In genomic region chr2:169260246-169260645, GRCh38 we compare ENCODE assay signal across 18 cellular contexts.
DNase-seq lines count a peak whose midpoint lies in the region; ATAC-seq and TF ChIP-seq lines count a peak whose summit lies in the region.
"Had no signal": no experiment of that assay in that cellular context is flagged by ENCODE, and none has a peak within 500 bp of the region (broad histone marks: within the 10 kb centered on the region; RNA-seq: fewer than 3 reads in every experiment).

No MANE protein-coding gene starts in this region.

- H3K9me3 ChIP-seq in upper lobe of right lung (no peaks in the 10 kb centered on the region), heart left ventricle (no peaks in the 10 kb centered on the region)

- no peak for TF ChIP-seq CTCF in upper lobe of right lung (IDR thresholded peaks at IDR 0.05)
- no peak for TF ChIP-seq CTCF in heart left ventricle (IDR thresholded peaks at IDR 0.05)

- H3K27me3 ChIP-seq in upper lobe of right lung: no peaks in the 10 kb centered on the region
- H3K27me3 ChIP-seq in heart left ventricle: peaks cover 0 to 9% (median 0%) of the 10 kb centered on the region in 9 donors
- H3K27me3 ChIP-seq: hepatocyte had no signal

- no peaks in the 10 kb centered on the region for H3K36me3 ChIP-seq in upper lobe of right lung
- no peaks in the 10 kb centered on the region for H3K36me3 ChIP-seq in heart left ventricle

- intact Hi-C loops in upper lobe of right lung (cut with DNase I): no loop called here
- intact Hi-C loops in heart left ventricle (cut with DNase I): no loop called here

- H3K27ac ChIP-seq in upper lobe of right lung (no peak overlapping the region), heart left ventricle (no peak overlapping the region)
- H3K27ac ChIP-seq: hepatocyte, parathyroid adenoma, skin epidermis had no signal

- H3K4me3 ChIP-seq in upper lobe of right lung (no peak overlapping the region), heart left ventricle (no peak overlapping the region)
- H3K4me3 ChIP-seq: hepatocyte, skin epidermis had no signal

- TF ChIP-seq POLR2A in heart left ventricle (IDR thresholded peaks at IDR 0.05): no peak

- WGBS in heart left ventricle, 4 donors: 67 to 83% (median 70%) methylated on average over 1 of the region's 1 CpG

- ATAC-seq in upper lobe of right lung (peak; percentile 52), HG03442 (IDR thresholded peaks at IDR 0.05; ENCODE audit: unreplicated experiment) (no peak), heart left ventricle (no peak)
- ATAC-seq: activated CD4-positive, CD25-positive, alpha-beta regulatory T cell treated with anti-CD3 and anti-CD28 coated beads, Interleukin-2, amount 50 U/mL, for 24 hours; left colon; T-helper 17 cell had no signal

- DNase-seq in NOMO-1 treated with DMSO at 0.1 percent for 48 hours (lab: John Stamatoyannopoulos, UW; ENCODE audit: unreplicated experiment) (peak; percentile 17), NOMO-1 treated with dmso at 0.1 percent for 144 hours (lab: John Stamatoyannopoulos, UW; ENCODE audit: unreplicated experiment) (no peak), NCI-H69 (lab: John Stamatoyannopoulos, UW) (peak; percentile 31), globus pallidus (ENCODE audit: low spot score) (peak; percentile 15), upper lobe of right lung (no peak), GOT3 (lab: John Stamatoyannopoulos, UW) (no peak), heart left ventricle (no peak)
- DNase-seq: ACHN; CD4-positive, alpha-beta memory T cell; left colon; NCI-H2171; SHP77 treated with DMSO at 0.1 percent for 48 hours; T-helper 17 cell had no signal

- H3K4me1 ChIP-seq in upper lobe of right lung (peaks cover 4% of the 10 kb centered on the region), heart left ventricle (no peaks in the 10 kb centered on the region)
- H3K4me1 ChIP-seq: parathyroid adenoma had no signal

Comparison
In these comparisons a context has a peak if more than half of its experiments do, and no peak if none do; other contexts are left out.
1. DNase-seq: peak in NOMO-1 treated with DMSO at 0.1 percent for 48 hours (single experiment), NCI-H69 (single experiment) and globus pallidus (single experiment); none in NOMO-1 treated with dmso at 0.1 percent for 144 hours (single experiment), upper lobe of right lung (single experiment), GOT3 (single experiment) and heart left ventricle (0 of 5).